In genomic region chr10:27099448-27099847, GRCh38 we compare ENCODE assay signal across 9 cellular contexts. TPM values are rescaled to one million over a fixed set of nuclear protein-coding genes. Genes with fewer than 3 reads are reported as not detected.
DNase-seq lines count a peak whose midpoint lies in the region; ATAC-seq, FAIRE-seq and TF ChIP-seq lines count a peak whose summit lies in the region.
"Had no signal": no experiment of that assay in that cellular context is flagged by ENCODE, and none has a peak within 500 bp of the region (broad histone marks: within the 10 kb centered on the region; RNA-seq: fewer than 3 reads in every experiment).

No MANE protein-coding gene starts in this region.

- peak overlapping the region; percentile 95 for H3K27ac Mint-ChIP-seq in CD8-positive, alpha-beta T cell
- H3K27ac Mint-ChIP-seq in osteocyte (ENCODE audit: unreplicated experiment) = peak overlapping the region; percentile 97

- H3K27me3 Mint-ChIP-seq in CD8-positive, alpha-beta T cell (ENCODE audit: low read depth) = no peaks in the 10 kb centered on the region
- no peaks in the 10 kb centered on the region for H3K27me3 Mint-ChIP-seq in osteocyte (ENCODE audit: unreplicated experiment)

- H3K27me3 ChIP-seq in CD8-positive, alpha-beta T cell (ENCODE audit: insufficient read depth, low read length) = no peaks in the 10 kb centered on the region
- H3K27me3 ChIP-seq in endothelial cell of umbilical vein (ENCODE audit: control insufficient read depth in 2 of 2, insufficient read depth in 2 of 2, low read length in 2 of 2) = no peaks in the 10 kb centered on the region

- H3K9ac ChIP-seq in endothelial cell of umbilical vein (replicated peaks; ENCODE audit: extremely low read depth, insufficient read depth, low read length) = peak overlapping the region; percentile 85

- FAIRE-seq in endothelial cell of umbilical vein (lab: Jason Lieb, UNC) = no peak

- no peak for TF ChIP-seq CTCF in CD8-positive, alpha-beta T cell (IDR thresholded peaks at IDR 0.05)
- TF ChIP-seq CTCF in OCI-LY7 (conservative IDR thresholded peaks at IDR 0.05; ENCODE audit: low read length) = no peak
- no peak for TF ChIP-seq CTCF in endothelial cell of umbilical vein (IDR thresholded peaks at IDR 0.05; ENCODE audit: extremely low read depth in 1 of 2, insufficient read depth in 1 of 2, low read depth in 1 of 2, low read length in 2 of 2)
- TF ChIP-seq CTCF in osteocyte (IDR thresholded peaks at IDR 0.05) = no peak

- no peak for DNase-seq in CD8-positive, alpha-beta T cell
- DNase-seq in OCI-LY7 (ENCODE audit: low spot score) (no peak), endothelial cell of umbilical vein (ENCODE audit: low read depth, low spot score) (no peak), osteocyte (ENCODE audit: extremely low spot score, unreplicated experiment) (no peak), posterior vena cava (ENCODE audit: low spot score) (no peak), head of caudate nucleus (no peak)
- DNase-seq: posterior cingulate gyrus had no signal

- no peaks in the 10 kb centered on the region for H3K9me1 ChIP-seq in endothelial cell of umbilical vein (replicated peaks; ENCODE audit: control insufficient read depth, extremely low read depth, insufficient read depth, low read length)

- H3K36me3 ChIP-seq in CD8-positive, alpha-beta T cell (ENCODE audit: insufficient read depth, low read length) = no peaks in the 10 kb centered on the region
- H3K36me3 ChIP-seq in OCI-LY7 (ENCODE audit: insufficient read depth, low read length) = peaks cover 5% of the 10 kb centered on the region; the same call in 1 of the 2 replicates
- H3K36me3 ChIP-seq in endothelial cell of umbilical vein (ENCODE audit: control insufficient read depth in 2 of 2, extremely low read depth in 1 of 2, insufficient read depth in 2 of 2, low read length in 2 of 2) = no peaks in the 10 kb centered on the region

- peak overlapping the region; percentile 70 for H3K27ac ChIP-seq in CD8-positive, alpha-beta T cell (ENCODE audit: low read depth, low read length)
- H3K27ac ChIP-seq in OCI-LY7 (ENCODE audit: low read depth, low read length, poor library complexity, severe bottlenecking) = peak overlapping the region; percentile 52
- peak overlapping the region; percentile 66 for H3K27ac ChIP-seq in endothelial cell of umbilical vein (ENCODE audit: insufficient read depth, low read depth, low read length)

- H3K4me1 Mint-ChIP-seq in CD8-positive, alpha-beta T cell (ENCODE audit: low read depth) = peaks cover 45% of the 10 kb centered on the region
- peaks cover 33% of the 10 kb centered on the region for H3K4me1 Mint-ChIP-seq in osteocyte (ENCODE audit: unreplicated experiment)

- peak overlapping the region; percentile 93 for H3K4me3 Mint-ChIP-seq in CD8-positive, alpha-beta T cell
- H3K4me3 Mint-ChIP-seq in osteocyte (ENCODE audit: unreplicated experiment) = peak overlapping the region; percentile 94

- H3K9me3 Mint-ChIP-seq in CD8-positive, alpha-beta T cell = no peaks in the 10 kb centered on the region
- H3K9me3 Mint-ChIP-seq in osteocyte (ENCODE audit: unreplicated experiment) = no peaks in the 10 kb centered on the region

- H3K9me3 ChIP-seq in CD8-positive, alpha-beta T cell (ENCODE audit: low read length) = no peaks in the 10 kb centered on the region
- H3K9me3 ChIP-seq in OCI-LY7 (ENCODE audit: low read length) = no peaks in the 10 kb centered on the region
- H3K9me3 ChIP-seq in endothelial cell of umbilical vein (replicated peaks; ENCODE audit: control insufficient read depth, insufficient read depth, low read length) = no peaks in the 10 kb centered on the region

- H3K4me1 ChIP-seq in CD8-positive, alpha-beta T cell (ENCODE audit: insufficient read depth, low read length) = peaks cover 29% of the 10 kb centered on the region
- H3K4me1 ChIP-seq in OCI-LY7 (ENCODE audit: insufficient read depth, low read length, poor library complexity, severe bottlenecking) (peaks cover 16% of the 10 kb centered on the region), endothelial cell of umbilical vein (ENCODE audit: control insufficient read depth, extremely low read depth, insufficient read depth, low read length) (peaks cover 8% of the 10 kb centered on the region)

- TF ChIP-seq POLR2A in endothelial cell of umbilical vein (IDR thresholded peaks at IDR 0.05; ENCODE audit: low read depth, low read length) = no peak

- H3K79me2 ChIP-seq in OCI-LY7 (ENCODE audit: insufficient read depth, low read depth, low read length) = peaks cover 5% of the 10 kb centered on the region; the same call in 1 of the 2 replicates
- H3K79me2 ChIP-seq in endothelial cell of umbilical vein (ENCODE audit: control insufficient read depth, insufficient read depth, low read length) = no peaks in the 10 kb centered on the region

- no peaks in the 10 kb centered on the region for H3K9me2 ChIP-seq in OCI-LY7 (ENCODE audit: insufficient read depth, low read length)

- POLR2A ChIA-PET in CD8-positive, alpha-beta T cell (lab: Charles Lee) = interaction anchor here (1.2 to 3.3 kb wide), 3 partner anchors 9 to 55 kb away, joined by 5 to 21 read pairs (median 6); partner anchors contain the start of gene YME1L1
- POLR2A ChIA-PET in OCI-LY7 (lab: Charles Lee) = interaction anchor here (0.6 kb wide), 2 partner anchors 51 to 93 kb away, joined by 3 to 6 read pairs; no protein-coding TSS in a partner anchor
- POLR2A ChIA-PET in endothelial cell of umbilical vein (lab: Charles Lee) = no interaction called here

- BruUV-seq in OCI-LY7 (replicated peaks; lab: Mats Ljungman, UMichigan) (no TSS peak), endothelial cell of umbilical vein (replicated peaks; lab: Mats Ljungman, UMichigan) (no TSS peak)

- peak overlapping the region; percentile 84 for H3K4me3 ChIP-seq in CD8-positive, alpha-beta T cell (ENCODE audit: low read depth, low read length)
- H3K4me3 ChIP-seq in OCI-LY7 (ENCODE audit: low read depth, low read length, poor library complexity, severe bottlenecking) (peak overlapping the region; percentile 70), endothelial cell of umbilical vein (replicated peaks in 1 of 3; ENCODE audit: insufficient read depth in 1 of 3, low read depth in 1 of 3, low read length in 3 of 3) (peak overlapping the region; percentile 49 to 90 (median 84))

- CTCF ChIA-PET in CD8-positive, alpha-beta T cell (lab: Charles Lee) = interaction anchor here (1.1 kb wide), 1 partner anchor 25 kb away, joined by 3 read pairs; no protein-coding TSS in a partner anchor
- CTCF ChIA-PET in OCI-LY7 (lab: Charles Lee; ENCODE audit: unreplicated experiment) (interaction anchor here (0.6 kb wide), 1 partner anchor 161 kb away, joined by 7 read pairs; no protein-coding TSS in a partner anchor), endothelial cell of umbilical vein (lab: Charles Lee) (interaction anchor here (0.6 kb wide), 1 partner anchor 9 kb away, joined by 4 read pairs; no protein-coding TSS in a partner anchor)

- dilution Hi-C loops in endothelial cell of umbilical vein (cut with MboI; ENCODE audit: extremely low pct_ligation_motif_present, low sequenced_read_pairs) = no loop called here

- intact Hi-C loops in CD8-positive, alpha-beta T cell (cut with DNase I, micrococcal nuclease) = loop anchor here in 1 of 2 experiments (5.0 kb wide), 1 partner anchor 237 kb away; the partner anchor contains the start of gene ABI1
- intact Hi-C loops in OCI-LY7 (cut with micrococcal nuclease; ENCODE audit: unreplicated experiment) (no loop called here), endothelial cell of umbilical vein (cut with micrococcal nuclease) (no loop called here), posterior vena cava (cut with DNase I) (no loop called here), head of caudate nucleus (cut with DNase I) (no loop called here)

- peaks cover 12% of the 10 kb centered on the region for H3K36me3 Mint-ChIP-seq in CD8-positive, alpha-beta T cell
- H3K36me3 Mint-ChIP-seq in osteocyte (ENCODE audit: unreplicated experiment) = no peaks in the 10 kb centered on the region

- H2AFZ ChIP-seq in OCI-LY7 (ENCODE audit: low read length) = peak overlapping the region; percentile 96; the same call in 1 of the 2 replicates
- H2AFZ ChIP-seq in endothelial cell of umbilical vein (ENCODE audit: low read depth, low read length) = peak overlapping the region; percentile 80

- ATAC-seq in CD8-positive, alpha-beta T cell = no peak
- ATAC-seq in GM21515 (IDR thresholded peaks at IDR 0.05; ENCODE audit: unreplicated experiment) (no peak), HG02571 (IDR thresholded peaks at IDR 0.05; ENCODE audit: unreplicated experiment) (no peak)

- H3K4me2 ChIP-seq in OCI-LY7 (ENCODE audit: low read length) = peak overlapping the region; percentile 88
- H3K4me2 ChIP-seq in endothelial cell of umbilical vein (ENCODE audit: insufficient read depth, low read length) = peak overlapping the region; percentile 95

- no peaks in the 10 kb centered on the region for H4K20me1 ChIP-seq in OCI-LY7 (ENCODE audit: insufficient read depth, low read length)
- no peaks in the 10 kb centered on the region for H4K20me1 ChIP-seq in endothelial cell of umbilical vein (replicated peaks; ENCODE audit: control insufficient read depth, extremely low read depth, insufficient read depth, low read length)

RNA-seq across cellular contexts. Expression of gene ANKRD26, which starts 0.8 kb away (rescaled TPM):
- total RNA-seq in CD8-positive, alpha-beta T cell = 1 to 10 TPM; 4.0 to 4.7 TPM
- total RNA-seq in OCI-LY7 (2014; rRNA removed; shearing (Covaris generic)) = 8.6 and 9.1 TPM in 2 replicates
- total RNA-seq in OCI-LY7 (2022) (13.8 and 17.6 TPM in 2 replicates), endothelial cell of umbilical vein (7.2 and 9.5 TPM in 2 replicates), osteocyte (12.2 and 13.5 TPM in 2 replicates), posterior vena cava (1 to 10 TPM; 5.7 to 6.8 TPM)
- 0.54 and 1.0 TPM in 2 replicates for polyA plus RNA-seq in endothelial cell of umbilical vein
- 1.4 and 1.7 TPM in 2 replicates for polyA plus RNA-seq in endothelial cell of umbilical vein (2011; cell fraction: cytosol; rRNA removed)
- polyA plus RNA-seq in endothelial cell of umbilical vein (2011; cell fraction: nucleus; rRNA removed) = 4.0 and 5.1 TPM in 2 replicates
- 5.9 and 7.4 TPM in 2 replicates for polyA plus RNA-seq in endothelial cell of umbilical vein (2012)
- 3.2 TPM in 2 replicates for polyA minus RNA-seq in endothelial cell of umbilical vein
- polyA minus RNA-seq in endothelial cell of umbilical vein (2011; cell fraction: cytosol; rRNA and poly(A)+ RNA removed) = 1.4 TPM
- 9.6 and 11.0 TPM in 2 replicates for polyA minus RNA-seq in endothelial cell of umbilical vein (2011; cell fraction: nucleus; rRNA and poly(A)+ RNA removed)

RNA-seq across cellular contexts. Expression of gene YME1L1, which starts 54.7 kb away (rescaled TPM):
- total RNA-seq in CD8-positive, alpha-beta T cell = 100 to 1,000 TPM; 182 to 193 TPM
- 59.7 and 62.3 TPM in 2 replicates for total RNA-seq in OCI-LY7 (2014; rRNA removed; shearing (Covaris generic))
- total RNA-seq in OCI-LY7 (2022) (113 and 115 TPM in 2 replicates), endothelial cell of umbilical vein (115 and 121 TPM in 2 replicates), osteocyte (114 and 119 TPM in 2 replicates), posterior vena cava (10 to 100 TPM; 81.9 to 85.2 TPM)
- 19.9 and 28.7 TPM in 2 replicates for polyA plus RNA-seq in endothelial cell of umbilical vein
- polyA plus RNA-seq in endothelial cell of umbilical vein (2011; cell fraction: cytosol; rRNA removed) = 44.2 and 45.0 TPM in 2 replicates
- 28.8 and 35.9 TPM in 2 replicates for polyA plus RNA-seq in endothelial cell of umbilical vein (2011; cell fraction: nucleus; rRNA removed)
- 102 and 115 TPM in 2 replicates for polyA plus RNA-seq in endothelial cell of umbilical vein (2012)
- 45.5 and 46.2 TPM in 2 replicates for polyA minus RNA-seq in endothelial cell of umbilical vein
- polyA minus RNA-seq in endothelial cell of umbilical vein (2011; cell fraction: cytosol; rRNA and poly(A)+ RNA removed) = 36.8 TPM
- polyA minus RNA-seq in endothelial cell of umbilical vein (2011; cell fraction: nucleus; rRNA and poly(A)+ RNA removed) = 40.9 and 51.3 TPM in 2 replicates

RNA-seq across cellular contexts. Expression of gene MASTL, which starts 55.7 kb away (rescaled TPM):
- 10 to 100 TPM; 33.4 to 33.6 TPM for total RNA-seq in CD8-positive, alpha-beta T cell
- 42.2 and 44.0 TPM in 2 replicates for total RNA-seq in OCI-LY7 (2014; rRNA removed; shearing (Covaris generic))
- total RNA-seq in OCI-LY7 (2022) (40.1 and 48.7 TPM in 2 replicates), endothelial cell of umbilical vein (16.7 and 17.8 TPM in 2 replicates), osteocyte (7.8 and 10.5 TPM in 2 replicates), posterior vena cava (1 to 10 TPM; 7.0 to 9.6 TPM)
- 4.0 and 5.4 TPM in 2 replicates for polyA plus RNA-seq in endothelial cell of umbilical vein
- 7.3 and 8.7 TPM in 2 replicates for polyA plus RNA-seq in endothelial cell of umbilical vein (2011; cell fraction: cytosol; rRNA removed)
- 9.1 and 12.8 TPM in 2 replicates for polyA plus RNA-seq in endothelial cell of umbilical vein (2011; cell fraction: nucleus; rRNA removed)
- polyA plus RNA-seq in endothelial cell of umbilical vein (2012) = 7.2 and 12.0 TPM in 2 replicates
- polyA minus RNA-seq in endothelial cell of umbilical vein = 6.2 and 7.0 TPM in 2 replicates
- 9.6 TPM for polyA minus RNA-seq in endothelial cell of umbilical vein (2011; cell fraction: cytosol; rRNA and poly(A)+ RNA removed)
- polyA minus RNA-seq in endothelial cell of umbilical vein (2011; cell fraction: nucleus; rRNA and poly(A)+ RNA removed) = 5.4 and 7.9 TPM in 2 replicates
